14 cellular contexts compared by ENCODE assay signal in genomic region chr11:109197656-109198055, GRCh38.
A peak's percentile ranks its signal among the peaks of the same experiment; 100 is the strongest.
DNase-seq lines count a peak whose midpoint lies in the region; TF ChIP-seq lines count a peak whose summit lies in the region.
"Had no signal": no experiment of that assay in that cellular context is flagged by ENCODE, and none has a peak within 500 bp of the region (broad histone marks: within the 10 kb centered on the region; RNA-seq: fewer than 3 reads in every experiment).

No MANE protein-coding gene starts in this region.

- H3K4me3 ChIP-seq in cardiac fibroblast (replicated peaks in 1 of 2; ENCODE audit: low read depth in 2 of 2, low read length in 2 of 2) = no peak overlapping the region
- H3K4me3 ChIP-seq: skin epidermis had no signal

- H3K4me1 Mint-ChIP-seq in activated T-cell treated with anti-CD3 and anti-CD28 coated beads, Interleukin-2, amount 50 U/mL, for 24 hours (ENCODE audit: low read depth) = no peaks in the 10 kb centered on the region
- H3K4me1 Mint-ChIP-seq: activated naive CD4-positive, alpha-beta T cell treated with anti-CD3 and anti-CD28 coated beads, Interleukin-2, amount 10 ng/mL, durations not matched to agents 7 days and 5 days; central memory CD8-positive, alpha-beta T cell; IgD-negative memory B cell had no signal

- no peak overlapping the region for H3K27ac Mint-ChIP-seq in activated T-cell treated with anti-CD3 and anti-CD28 coated beads, Interleukin-2, amount 50 U/mL, for 24 hours
- H3K27ac Mint-ChIP-seq: activated naive CD4-positive, alpha-beta T cell treated with anti-CD3 and anti-CD28 coated beads, Interleukin-2, amount 10 ng/mL, durations not matched to agents 7 days and 5 days; IgD-negative memory B cell had no signal

- DNase-seq in GM04504 (ENCODE audit: low read depth) = peak; percentile 13
- peak; percentile 25 for DNase-seq in NCI-H226
- peak; percentile 33 to 41 for DNase-seq in cardiac fibroblast (ENCODE audit: low read depth in 2 of 2)
- DNase-seq in renal cortical epithelial cell (ENCODE audit: low read depth) = peak; percentile 42
- DNase-seq in activated T-cell treated with anti-CD3 and anti-CD28 coated beads, Interleukin-2, amount 50 U/mL, for 24 hours = no peak
- no peak for DNase-seq in HPDE6-E6E7 (ENCODE audit: extremely low spot score)
- DNase-seq in globus pallidus (ENCODE audit: low spot score) = no peak
- DNase-seq: activated naive CD4-positive, alpha-beta T cell treated with anti-CD3 and anti-CD28 coated beads, Interleukin-2, amount 10 ng/mL, durations not matched to agents 7 days and 5 days; Caco-2; NCI-H2081; NCI-H69 had no signal

- H3K27me3 Mint-ChIP-seq in activated T-cell treated with anti-CD3 and anti-CD28 coated beads, Interleukin-2, amount 50 U/mL, for 24 hours = no peaks in the 10 kb centered on the region
- H3K27me3 Mint-ChIP-seq: activated naive CD4-positive, alpha-beta T cell treated with anti-CD3 and anti-CD28 coated beads, Interleukin-2, amount 10 ng/mL, durations not matched to agents 7 days and 5 days; central memory CD8-positive, alpha-beta T cell; IgD-negative memory B cell had no signal

- no peak for TF ChIP-seq CTCF in cardiac fibroblast (IDR thresholded peaks at IDR 0.05; ENCODE audit: low read depth, low read length)

- no peak overlapping the region for H3K4me3 Mint-ChIP-seq in activated T-cell treated with anti-CD3 and anti-CD28 coated beads, Interleukin-2, amount 50 U/mL, for 24 hours
- H3K4me3 Mint-ChIP-seq: activated naive CD4-positive, alpha-beta T cell treated with anti-CD3 and anti-CD28 coated beads, Interleukin-2, amount 10 ng/mL, durations not matched to agents 7 days and 5 days; central memory CD8-positive, alpha-beta T cell; IgD-negative memory B cell had no signal

- no peaks in the 10 kb centered on the region for H3K9me3 Mint-ChIP-seq in activated T-cell treated with anti-CD3 and anti-CD28 coated beads, Interleukin-2, amount 50 U/mL, for 24 hours

- H3K36me3 Mint-ChIP-seq in activated T-cell treated with anti-CD3 and anti-CD28 coated beads, Interleukin-2, amount 50 U/mL, for 24 hours (ENCODE audit: low read depth) = no peaks in the 10 kb centered on the region
- H3K36me3 Mint-ChIP-seq: activated naive CD4-positive, alpha-beta T cell treated with anti-CD3 and anti-CD28 coated beads, Interleukin-2, amount 10 ng/mL, durations not matched to agents 7 days and 5 days had no signal

Comparison
In these comparisons a context has a peak if more than half of its experiments do, and no peak if none do; other contexts are left out.
1. DNase-seq: peak in GM04504 (single experiment), NCI-H226 (single experiment), cardiac fibroblast (2 of 2) and renal cortical epithelial cell (single experiment); none in activated T-cell treated with anti-CD3 and anti-CD28 coated beads, Interleukin-2, amount 50 U/mL, for 24 hours (single experiment), HPDE6-E6E7 (single experiment) and globus pallidus (single experiment).